In genomic region chr1:113042336-113043143, GRCh38 we compare ENCODE assay signal across 1 cellular context.
TF ChIP-seq lines count a peak whose summit lies in the region.

No MANE protein-coding gene starts in this region.

TF ChIP-seq in GM12878, 131 proteins besides CTCF, POLR2A, EP300 and RAD21 (continued from another document):
- TF ChIP-seq, protein P1, sequence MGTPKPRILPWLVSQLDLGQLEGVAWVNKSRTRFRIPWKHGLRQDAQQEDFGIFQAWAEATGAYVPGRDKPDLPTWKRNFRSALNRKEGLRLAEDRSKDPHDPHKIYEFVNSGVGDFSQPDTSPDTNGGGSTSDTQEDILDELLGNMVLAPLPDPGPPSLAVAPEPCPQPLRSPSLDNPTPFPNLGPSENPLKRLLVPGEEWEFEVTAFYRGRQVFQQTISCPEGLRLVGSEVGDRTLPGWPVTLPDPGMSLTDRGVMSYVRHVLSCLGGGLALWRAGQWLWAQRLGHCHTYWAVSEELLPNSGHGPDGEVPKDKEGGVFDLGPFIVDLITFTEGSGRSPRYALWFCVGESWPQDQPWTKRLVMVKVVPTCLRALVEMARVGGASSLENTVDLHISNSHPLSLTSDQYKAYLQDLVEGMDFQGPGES (IDR thresholded peaks at IDR 0.05), result no peak
- TF ChIP-seq ZNF622 (IDR thresholded peaks at IDR 0.05), result no peak
- TF ChIP-seq SP1 (IDR thresholded peaks at IDR 0.05; ENCODE audit: low read depth, low read length), result no peak
- TF ChIP-seq KDM1A (IDR thresholded peaks at IDR 0.05; ENCODE audit: borderline replicate concordance), result no peak
- no peak for TF ChIP-seq STAT3 (IDR thresholded peaks at IDR 0.05; ENCODE audit: low read depth, low read length)
- TF ChIP-seq POU2F2 (IDR thresholded peaks at IDR 0.05; ENCODE audit: borderline replicate concordance, low read depth, low read length), result no peak
- no peak for TF ChIP-seq NR2F1 (conservative IDR thresholded peaks at IDR 0.05)
TF ChIP-seq in GM12878: peak in this region for 17.
